In genomic region chrX:1093112-1093511, GRCh38 we compare ENCODE assay signal across 15 cellular contexts.
DNase-seq lines count a peak whose midpoint lies in the region; ATAC-seq lines count a peak whose summit lies in the region.
"Had no signal": no experiment of that assay in that cellular context is flagged by ENCODE, and none has a peak within 500 bp of the region (broad histone marks: within the 10 kb centered on the region; RNA-seq: fewer than 3 reads in every experiment).

No MANE protein-coding gene starts in this region.

- H3K27ac Mint-ChIP-seq in T-helper 1 cell treated with Interleukin-12 subunit alpha and Interleukin-12 subunit beta and Interleukin-4 antibody, amounts not matched to agents 30 μg/mL and 1 μg/mL, for 36 hours: peak overlapping the region; percentile 96
- H3K27ac Mint-ChIP-seq in naive thymus-derived CD8-positive, alpha-beta T cell: peak overlapping the region; percentile 73 to 93 (median 85)

- peak overlapping the region; percentile 72 for H3K4me3 Mint-ChIP-seq in T-helper 1 cell treated with Interleukin-12 subunit alpha and Interleukin-12 subunit beta and Interleukin-4 antibody, amounts not matched to agents 30 μg/mL and 1 μg/mL, for 36 hours
- H3K4me3 Mint-ChIP-seq in activated T-cell treated with anti-CD3 and anti-CD28 coated beads, Interleukin-2, amount 50 U/mL, for 4 hours: peak overlapping the region; percentile 68
- peak overlapping the region; percentile 59 to 83 (median 73) for H3K4me3 Mint-ChIP-seq in naive thymus-derived CD8-positive, alpha-beta T cell

- H3K4me1 Mint-ChIP-seq in T-helper 1 cell treated with Interleukin-12 subunit alpha and Interleukin-12 subunit beta and Interleukin-4 antibody, amounts not matched to agents 30 μg/mL and 1 μg/mL, for 36 hours (ENCODE audit: low read depth): peaks cover 14% of the 10 kb centered on the region
- peaks cover 11% of the 10 kb centered on the region for H3K4me1 Mint-ChIP-seq in activated T-cell treated with anti-CD3 and anti-CD28 coated beads, Interleukin-2, amount 50 U/mL, for 4 hours (ENCODE audit: low read depth)
- peaks cover 3 to 11% (median 7%) of the 10 kb centered on the region in 4 donors for H3K4me1 Mint-ChIP-seq in naive thymus-derived CD8-positive, alpha-beta T cell

- peak; percentile 57 to 67 for ATAC-seq in activated T-cell treated with anti-CD3 and anti-CD28 coated beads, Interleukin-2, amount 50 U/mL, for 4 hours
- ATAC-seq in naive thymus-derived CD8-positive, alpha-beta T cell: peak; percentile 90 to 96
- no peak for ATAC-seq in GM18498 (IDR thresholded peaks at IDR 0.05; ENCODE audit: unreplicated experiment)
- ATAC-seq in HG03108 (IDR thresholded peaks at IDR 0.05; ENCODE audit: unreplicated experiment): no peak
- ATAC-seq: esophagus mucosa, right cardiac atrium, SK-N-SH treated with all-trans-retinoic acid at 6 μM for 48 hours had no signal

- DNase-seq in activated T-cell treated with anti-CD3 and anti-CD28 coated beads, Interleukin-2, amount 50 U/mL, for 4 hours: peak; percentile 32
- peak in 9 of 10 donors; percentile 13 to 75 (median 47) for DNase-seq in naive thymus-derived CD8-positive, alpha-beta T cell
- peak; percentile 47 for DNase-seq in stimulated activated CD8-positive, alpha-beta memory T cell treated with anti-CD3 and anti-CD28 coated beads, Interleukin-4, amount 100 ng/mL, for 48 hours
- DNase-seq in stimulated activated naive CD4-positive, alpha-beta T cell treated with Interleukin-2 at 50 U/mL for 16 hours (lab: John Stamatoyannopoulos, UW): no peak
- DNase-seq in DMS 273 treated with DMSO at 0.1 percent for 48 hours (lab: John Stamatoyannopoulos, UW): no peak
- DNase-seq: Caco-2; cerebellar nuclear complex; NCI-H1436 treated with DMSO at 0.1 percent for 48 hours; NK-92 treated with Interleukin-12 subunit alpha and Interleukin-12 subunit beta, amount 100 ng/mL, for 24 hours; right cardiac atrium had no signal

- no peaks in the 10 kb centered on the region for H3K36me3 Mint-ChIP-seq in T-helper 1 cell treated with Interleukin-12 subunit alpha and Interleukin-12 subunit beta and Interleukin-4 antibody, amounts not matched to agents 30 μg/mL and 1 μg/mL, for 36 hours (ENCODE audit: low read depth)
- no peaks in the 10 kb centered on the region for H3K36me3 Mint-ChIP-seq in activated T-cell treated with anti-CD3 and anti-CD28 coated beads, Interleukin-2, amount 50 U/mL, for 4 hours (ENCODE audit: insufficient read depth)
- H3K36me3 Mint-ChIP-seq in naive thymus-derived CD8-positive, alpha-beta T cell: peaks cover 0 to 2% (median 0%) of the 10 kb centered on the region in 3 donors

- H3K9me3 Mint-ChIP-seq in T-helper 1 cell treated with Interleukin-12 subunit alpha and Interleukin-12 subunit beta and Interleukin-4 antibody, amounts not matched to agents 30 μg/mL and 1 μg/mL, for 36 hours: peaks cover 20% of the 10 kb centered on the region
- H3K9me3 Mint-ChIP-seq in activated T-cell treated with anti-CD3 and anti-CD28 coated beads, Interleukin-2, amount 50 U/mL, for 4 hours: peaks cover 6% of the 10 kb centered on the region
- H3K9me3 Mint-ChIP-seq in naive thymus-derived CD8-positive, alpha-beta T cell: peaks cover 0 to 12% (median 8%) of the 10 kb centered on the region in 9 donors

- POLR2A ChIA-PET in naive thymus-derived CD8-positive, alpha-beta T cell (lab: Charles Lee): no interaction called here

- no peaks in the 10 kb centered on the region for H3K27me3 Mint-ChIP-seq in T-helper 1 cell treated with Interleukin-12 subunit alpha and Interleukin-12 subunit beta and Interleukin-4 antibody, amounts not matched to agents 30 μg/mL and 1 μg/mL, for 36 hours (ENCODE audit: low read depth)
- no peaks in the 10 kb centered on the region for H3K27me3 Mint-ChIP-seq in activated T-cell treated with anti-CD3 and anti-CD28 coated beads, Interleukin-2, amount 50 U/mL, for 4 hours (ENCODE audit: low read depth)
- peaks cover 0 to 4% (median 0%) of the 10 kb centered on the region in 5 donors for H3K27me3 Mint-ChIP-seq in naive thymus-derived CD8-positive, alpha-beta T cell

Comparison
In these comparisons a context has a peak if more than half of its experiments do, and no peak if none do; other contexts are left out.
1. ATAC-seq: peak in activated T-cell treated with anti-CD3 and anti-CD28 coated beads, Interleukin-2, amount 50 U/mL, for 4 hours (2 of 2) and naive thymus-derived CD8-positive, alpha-beta T cell (2 of 2); none in GM18498 (single experiment) and HG03108 (single experiment).
2. DNase-seq: peak in activated T-cell treated with anti-CD3 and anti-CD28 coated beads, Interleukin-2, amount 50 U/mL, for 4 hours (single experiment), naive thymus-derived CD8-positive, alpha-beta T cell (9 of 10) and stimulated activated CD8-positive, alpha-beta memory T cell treated with anti-CD3 and anti-CD28 coated beads, Interleukin-4, amount 100 ng/mL, for 48 hours (single experiment); none in stimulated activated naive CD4-positive, alpha-beta T cell treated with Interleukin-2 at 50 U/mL for 16 hours (single experiment) and DMS 273 treated with DMSO at 0.1 percent for 48 hours (single experiment).
3. Peak in every context shown above with its lines, with median percentiles within 50 percentile points of each other: H3K4me3 Mint-ChIP-seq.